Comparison of ENCODE assay signal across 10 cellular contexts in the genomic region with DNA sequence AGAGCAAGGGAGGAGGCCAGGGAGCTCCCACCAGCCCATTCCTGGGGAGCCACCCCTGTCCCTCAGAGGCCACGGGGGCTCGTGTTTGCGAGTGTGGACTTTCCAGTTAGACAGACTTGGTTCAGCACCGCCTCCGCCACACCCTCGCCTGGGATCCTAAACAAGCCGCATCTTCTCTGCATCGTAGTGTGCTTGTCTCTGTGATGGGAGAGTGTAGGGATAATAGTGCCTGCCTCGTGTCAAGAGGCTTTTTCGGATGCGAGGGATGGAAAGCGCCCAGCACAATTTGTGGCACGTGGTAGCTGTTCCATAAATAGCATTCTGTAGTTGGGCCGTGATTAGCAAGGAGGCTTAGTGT. TPM values are rescaled to one million over a fixed set of nuclear protein-coding genes. Genes with fewer than 3 reads are reported as not detected.
A peak's percentile ranks its signal among the peaks of the same experiment; 100 is the strongest.
DNase-seq lines count a peak whose midpoint lies in the region; ATAC-seq and TF ChIP-seq lines count a peak whose summit lies in the region.
"Had no signal": no experiment of that assay in that cellular context is flagged by ENCODE, and none has a peak within 500 bp of the region (broad histone marks: within the 10 kb centered on the region; RNA-seq: fewer than 3 reads in every experiment).

No MANE protein-coding gene starts in this region.

- no peak for ATAC-seq in activated T-cell treated with anti-CD3 and anti-CD28 coated beads, Interleukin-2, amount 50 U/mL, for 4 hours
- ATAC-seq in naive B cell (ENCODE audit: low read depth in 2 of 2), result no peak
- peak in 1 of 2 donors; percentile 15 for ATAC-seq in upper lobe of left lung (ENCODE audit: low FRiP score in 2 of 2)
- ATAC-seq in GM21723 (IDR thresholded peaks at IDR 0.05; ENCODE audit: unreplicated experiment), result no peak

- H3K4me3 Mint-ChIP-seq in activated T-cell treated with anti-CD3 and anti-CD28 coated beads, Interleukin-2, amount 50 U/mL, for 4 hours, result peak overlapping the region; percentile 69
- H3K4me3 Mint-ChIP-seq in endodermal cell (peak overlapping the region; percentile 80), naive B cell (peak overlapping the region; percentile 73 to 89 (median 79))

- no peaks in the 10 kb centered on the region for H3K9me3 Mint-ChIP-seq in activated T-cell treated with anti-CD3 and anti-CD28 coated beads, Interleukin-2, amount 50 U/mL, for 4 hours
- no peaks in the 10 kb centered on the region for H3K9me3 Mint-ChIP-seq in endodermal cell
- no peaks in the 10 kb centered on the region for H3K9me3 Mint-ChIP-seq in naive B cell

- no peak overlapping the region for H3K9ac ChIP-seq in endodermal cell (ENCODE audit: extremely low read depth, low read length, poor library complexity, severe bottlenecking)

- H3K4me1 Mint-ChIP-seq in activated T-cell treated with anti-CD3 and anti-CD28 coated beads, Interleukin-2, amount 50 U/mL, for 4 hours (ENCODE audit: low read depth), result peaks cover 15% of the 10 kb centered on the region
- H3K4me1 Mint-ChIP-seq in endodermal cell (peaks cover 8% of the 10 kb centered on the region), naive B cell (peaks cover 6 to 13% (median 12%) of the 10 kb centered on the region in 3 donors)

- H3K27me3 ChIP-seq in endodermal cell (ENCODE audit: control insufficient read depth, insufficient read depth, low read length, poor library complexity, severe bottlenecking), result peaks cover 22% of the 10 kb centered on the region
- H3K27me3 ChIP-seq in upper lobe of left lung, result no peaks in the 10 kb centered on the region

- TF ChIP-seq EP300 in upper lobe of left lung (IDR thresholded peaks at IDR 0.05), result no peak

- peak overlapping the region; percentile 47 for H3K27ac ChIP-seq in endodermal cell (ENCODE audit: low read depth, low read length)
- H3K27ac ChIP-seq in upper lobe of left lung, result peak overlapping the region; percentile 78 to 90 (median 84)
- H3K27ac ChIP-seq: neutrophil, SJCRH30 had no signal

- DNase-seq in activated T-cell treated with anti-CD3 and anti-CD28 coated beads, Interleukin-2, amount 50 U/mL, for 4 hours, result no peak
- DNase-seq in activated T-cell treated with anti-CD3 and anti-CD28 coated beads for 4 hours, result no peak
- no peak for DNase-seq in endodermal cell
- DNase-seq in naive B cell, result no peak
- no peak for DNase-seq in upper lobe of left lung
- no peak for DNase-seq in iPS-NIHi7 (ENCODE audit: extremely low spot score)
- DNase-seq in KBM-7, result no peak

- no peaks in the 10 kb centered on the region for H3K9me3 ChIP-seq in endodermal cell (ENCODE audit: control insufficient read depth, low read length)
- H3K9me3 ChIP-seq in upper lobe of left lung, result no peaks in the 10 kb centered on the region
- H3K9me3 ChIP-seq: neutrophil, SJCRH30 had no signal

- H3K36me3 ChIP-seq in endodermal cell (ENCODE audit: control insufficient read depth, insufficient read depth, low read length), result no peaks in the 10 kb centered on the region
- no peaks in the 10 kb centered on the region for H3K36me3 ChIP-seq in upper lobe of left lung
- H3K36me3 ChIP-seq: neutrophil, SJCRH30 had no signal

- 86 to 90% methylated on average over 10 to 14 of the region's 14 CpGs for WGBS in endodermal cell (ENCODE audit: insufficient coverage in 1 of 2, insufficient read length in 1 of 2), 2 experiments
- 59 to 77% methylated on average over 14 of the region's 14 CpGs for WGBS in upper lobe of left lung, 2 donors

- no peak for TF ChIP-seq POLR2A in upper lobe of left lung (IDR thresholded peaks at IDR 0.05)

- H3K27ac Mint-ChIP-seq in endodermal cell (no peak overlapping the region), naive B cell (peak overlapping the region in 2 of 6 donors; percentile 63 to 65)

- in situ Hi-C loops in KBM-7 (cut with MboI; ENCODE audit: low pct_unique_long_range_greater_than_20kb, low sequenced_read_pairs), result no loop called here

- TF ChIP-seq CTCF in endodermal cell (conservative IDR thresholded peaks at IDR 0.05), result no peak
- no peak for TF ChIP-seq CTCF in upper lobe of left lung (IDR thresholded peaks at IDR 0.05)

- H3K27me3 Mint-ChIP-seq in activated T-cell treated with anti-CD3 and anti-CD28 coated beads, Interleukin-2, amount 50 U/mL, for 4 hours (ENCODE audit: low read depth), result no peaks in the 10 kb centered on the region
- H3K27me3 Mint-ChIP-seq in endodermal cell (ENCODE audit: insufficient read depth) (peaks cover 47% of the 10 kb centered on the region), naive B cell (peaks cover 0 to 6% (median 0%) of the 10 kb centered on the region in 3 donors)

- peaks cover 2% of the 10 kb centered on the region for H3K4me1 ChIP-seq in endodermal cell (ENCODE audit: control insufficient read depth, insufficient read depth, low read length)
- H3K4me1 ChIP-seq in upper lobe of left lung, result peaks cover 14 to 23% (median 20%) of the 10 kb centered on the region in 4 donors

- H3K4me3 ChIP-seq in endodermal cell (ENCODE audit: low read length), result no peak overlapping the region
- H3K4me3 ChIP-seq in upper lobe of left lung, result peak overlapping the region in 3 of 4 donors; percentile 68 to 89 (median 86)

- no peaks in the 10 kb centered on the region for H3K36me3 Mint-ChIP-seq in activated T-cell treated with anti-CD3 and anti-CD28 coated beads, Interleukin-2, amount 50 U/mL, for 4 hours (ENCODE audit: insufficient read depth)
- H3K36me3 Mint-ChIP-seq in endodermal cell (ENCODE audit: low read depth), result no peaks in the 10 kb centered on the region
- H3K36me3 Mint-ChIP-seq in naive B cell, result no peaks in the 10 kb centered on the region

RNA-seq across cellular contexts. Expression of a gene that starts 1.3 kb away (rescaled TPM):
- total RNA-seq in activated T-cell treated with anti-CD3 and anti-CD28 coated beads, Interleukin-2, amount 50 U/mL, for 4 hours, result 10 to 100 TPM in 1 of 3 donors, 1 to 10 TPM in 2; 6.8 to 11.8 (median 9.7) TPM
- total RNA-seq in endodermal cell (10 to 100 TPM; 15.6 to 17.5 TPM), upper lobe of left lung (100 to 1,000 TPM in 1 of 6 donors, 10 to 100 TPM in 5; 37.0 to 117 (median 71.1) TPM)
- polyA plus RNA-seq in endodermal cell (2013, experiment 1 of 2), result 3.3 TPM
- polyA plus RNA-seq in endodermal cell (2013, experiment 2 of 2), result 4.4 TPM
- polyA plus RNA-seq in naive B cell (ENCODE audit: low read depth in 6 of 6), result 1 to 10 TPM in 4 of 6 donors, under 1 TPM in 1, not detected in 1; 0.65 to 4.6 (median 1.8) TPM
